In the genomic region with DNA sequence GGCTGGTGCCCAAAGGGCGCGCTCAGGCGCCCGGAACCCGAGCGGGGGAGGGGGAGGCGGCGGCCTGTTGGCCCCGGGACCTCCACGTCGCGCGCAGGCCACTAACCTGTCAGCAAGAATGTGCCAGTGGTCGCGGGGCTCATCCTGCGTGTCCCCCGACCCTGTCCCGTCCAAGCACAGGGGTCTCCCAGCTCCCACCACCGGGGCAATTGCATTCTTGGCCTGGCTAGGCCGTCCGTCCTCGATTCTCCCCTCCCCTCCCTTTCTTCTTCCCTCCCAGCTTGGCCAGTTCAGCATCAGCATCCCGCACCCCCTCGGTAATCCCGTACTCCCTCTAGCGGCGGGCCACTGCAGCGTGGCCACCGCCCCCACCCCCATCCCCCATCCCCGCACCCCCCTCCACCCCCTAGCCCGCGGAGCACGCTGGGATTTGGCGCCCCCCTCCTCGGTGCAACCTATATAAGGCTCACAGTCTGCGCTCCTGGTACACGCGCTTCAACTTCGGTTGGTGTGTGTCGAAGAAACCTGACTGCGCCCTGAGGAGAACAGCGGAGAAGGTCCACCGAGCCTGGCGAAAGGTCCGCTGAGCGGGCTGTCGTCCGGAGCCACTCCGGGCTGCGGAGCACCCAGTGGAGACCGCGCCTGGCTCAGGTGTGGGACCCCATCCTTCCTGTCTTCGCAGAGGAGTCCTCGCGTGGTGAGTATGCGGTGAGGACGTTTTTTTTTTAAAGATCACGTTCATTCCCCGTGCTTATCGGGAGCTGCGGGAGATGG, we compare ENCODE assay signal across 8 cellular contexts. TPM values are rescaled to one million over a fixed set of nuclear protein-coding genes. Genes with fewer than 3 reads are reported as not detected.
DNase-seq lines count a peak whose midpoint lies in the region; ATAC-seq lines count a peak whose summit lies in the region.

A gene with protein sequence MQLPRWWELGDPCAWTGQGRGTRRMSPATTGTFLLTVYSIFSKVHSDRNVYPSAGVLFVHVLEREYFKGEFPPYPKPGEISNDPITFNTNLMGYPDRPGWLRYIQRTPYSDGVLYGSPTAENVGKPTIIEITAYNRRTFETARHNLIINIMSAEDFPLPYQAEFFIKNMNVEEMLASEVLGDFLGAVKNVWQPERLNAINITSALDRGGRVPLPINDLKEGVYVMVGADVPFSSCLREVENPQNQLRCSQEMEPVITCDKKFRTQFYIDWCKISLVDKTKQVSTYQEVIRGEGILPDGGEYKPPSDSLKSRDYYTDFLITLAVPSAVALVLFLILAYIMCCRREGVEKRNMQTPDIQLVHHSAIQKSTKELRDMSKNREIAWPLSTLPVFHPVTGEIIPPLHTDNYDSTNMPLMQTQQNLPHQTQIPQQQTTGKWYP (minus strand): TSS at position 250 of the 774 bp plus-strand sequence. CDS start 35 bp downstream, at position 215.

- peak within 1 kb of the TSS; percentile 83 to 92 (median 90) for H3K4me3 Mint-ChIP-seq in CD8-positive, alpha-beta memory T cell
- H3K4me3 Mint-ChIP-seq in activated CD8-positive, alpha-beta T cell treated with anti-CD3 and anti-CD28 coated beads, Interleukin-2, amount 10 ng/mL, durations not matched to agents 7 days and 5 days, result peak within 1 kb of the TSS; percentile 73

- peaks cover 32 to 34% of the 10 kb centered on the region in 2 donors for H3K27me3 Mint-ChIP-seq in CD8-positive, alpha-beta memory T cell
- peaks cover 25% of the 10 kb centered on the region for H3K27me3 Mint-ChIP-seq in activated CD8-positive, alpha-beta T cell treated with anti-CD3 and anti-CD28 coated beads, Interleukin-2, amount 10 ng/mL, durations not matched to agents 7 days and 5 days (ENCODE audit: low read depth)

- H3K27ac ChIP-seq in CD8-positive, alpha-beta memory T cell (ENCODE audit: low read depth, low read length), result no peak within 1 kb of the TSS

- H3K36me3 ChIP-seq in CD8-positive, alpha-beta memory T cell (ENCODE audit: insufficient read depth, low read length), result no peaks in the 10 kb centered on the region
- no peaks in the 10 kb centered on the region for H3K36me3 ChIP-seq in endocrine pancreas (ENCODE audit: control insufficient read depth, insufficient read depth, low read length)

- POLR2A ChIA-PET in CD8-positive, alpha-beta memory T cell (lab: Charles Lee), result interaction anchor here (0.8 kb wide), 1 partner anchor 37 kb away, joined by 3 read pairs; no protein-coding TSS in a partner anchor
- POLR2A ChIA-PET in activated CD8-positive, alpha-beta T cell treated with anti-CD3 and anti-CD28 coated beads, Interleukin-2, amount 10 ng/mL, durations not matched to agents 7 days and 5 days (lab: Charles Lee), result no interaction called here

- peak within 1 kb of the TSS; percentile 49 for H3K4me3 ChIP-seq in CD8-positive, alpha-beta memory T cell (ENCODE audit: low read length)
- peak within 1 kb of the TSS; percentile 97 for H3K4me3 ChIP-seq in endocrine pancreas (ENCODE audit: control insufficient read depth, insufficient read depth, low read length)

- H3K9me3 ChIP-seq in CD8-positive, alpha-beta memory T cell (ENCODE audit: low read length), result no peaks in the 10 kb centered on the region
- H3K9me3 ChIP-seq in endocrine pancreas (ENCODE audit: control insufficient read depth, low read length), result no peaks in the 10 kb centered on the region

- peaks cover 0 to 2% (median 0%) of the 10 kb centered on the region in 5 donors for H3K9me3 Mint-ChIP-seq in CD8-positive, alpha-beta memory T cell
- no peaks in the 10 kb centered on the region for H3K9me3 Mint-ChIP-seq in activated CD8-positive, alpha-beta T cell treated with anti-CD3 and anti-CD28 coated beads, Interleukin-2, amount 10 ng/mL, durations not matched to agents 7 days and 5 days (ENCODE audit: insufficient read depth)

- peak within 1 kb of the TSS; percentile 80 for H3K9ac ChIP-seq in endocrine pancreas (ENCODE audit: control insufficient read depth, insufficient read depth, low read length)

- CTCF ChIA-PET in CD8-positive, alpha-beta memory T cell (lab: Charles Lee), result interaction anchor here (0.7 to 1.0 kb wide), 2 partner anchors 145 to 207 kb away, joined by 3 read pairs; no protein-coding TSS in a partner anchor
- CTCF ChIA-PET in activated CD8-positive, alpha-beta T cell treated with anti-CD3 and anti-CD28 coated beads, Interleukin-2, amount 10 ng/mL, durations not matched to agents 7 days and 5 days (lab: Charles Lee), result interaction anchor here (0.9 to 3.1 kb wide), 2 partner anchors 136 to 206 kb away, joined by 3 to 19 read pairs; no protein-coding TSS in a partner anchor

- H3K36me3 Mint-ChIP-seq in CD8-positive, alpha-beta memory T cell, result peaks cover 0 to 2% (median 0%) of the 10 kb centered on the region in 3 donors
- H3K36me3 Mint-ChIP-seq in activated CD8-positive, alpha-beta T cell treated with anti-CD3 and anti-CD28 coated beads, Interleukin-2, amount 10 ng/mL, durations not matched to agents 7 days and 5 days (ENCODE audit: low read depth), result no peaks in the 10 kb centered on the region

- peak; percentile 21 to 64 (median 23) for DNase-seq in CD8-positive, alpha-beta memory T cell
- DNase-seq in GOT3 (lab: John Stamatoyannopoulos, UW), result peak; percentile 29
- peak; percentile 79 for DNase-seq in NCI-H2196 treated with DMSO at 0.1 percent for 48 hours (lab: John Stamatoyannopoulos, UW; ENCODE audit: unreplicated experiment)
- peak; percentile 45 for DNase-seq in activated CD8-positive, alpha-beta T cell treated with anti-CD3 and anti-CD28 coated beads, Interleukin-2, amount 10 ng/mL, durations not matched to agents 7 days and 5 days
- peak; percentile 84 for DNase-seq in medulla oblongata (ENCODE audit: extremely low spot score)
- DNase-seq in stimulated activated CD8-positive, alpha-beta memory T cell treated with anti-CD3 and anti-CD28 coated beads, Interleukin-4, amount 100 ng/mL, for 48 hours, result peak; percentile 72

- no peak for ATAC-seq in activated CD8-positive, alpha-beta T cell treated with anti-CD3 and anti-CD28 coated beads, Interleukin-2, amount 10 ng/mL, durations not matched to agents 7 days and 5 days
- ATAC-seq in HG02840 (IDR thresholded peaks at IDR 0.05; ENCODE audit: low FRiP score, unreplicated experiment), result no peak

- peaks cover 20% of the 10 kb centered on the region for H3K4me1 ChIP-seq in CD8-positive, alpha-beta memory T cell (ENCODE audit: insufficient read depth, low read length)
- peaks cover 20% of the 10 kb centered on the region for H3K4me1 ChIP-seq in endocrine pancreas (ENCODE audit: control insufficient read depth, insufficient read depth, low read length)

- peak within 1 kb of the TSS; percentile 36 to 88 (median 76) for H3K27ac Mint-ChIP-seq in CD8-positive, alpha-beta memory T cell
- H3K27ac Mint-ChIP-seq in activated CD8-positive, alpha-beta T cell treated with anti-CD3 and anti-CD28 coated beads, Interleukin-2, amount 10 ng/mL, durations not matched to agents 7 days and 5 days, result no peak within 1 kb of the TSS

- H3K27me3 ChIP-seq in CD8-positive, alpha-beta memory T cell (ENCODE audit: insufficient read depth, low read length, poor library complexity, severe bottlenecking), result peaks cover 37% of the 10 kb centered on the region
- no peaks in the 10 kb centered on the region for H3K27me3 ChIP-seq in endocrine pancreas (ENCODE audit: control insufficient read depth, insufficient read depth, low read length)

- peaks cover 23 to 26% (median 24%) of the 10 kb centered on the region in 3 donors for H3K4me1 Mint-ChIP-seq in CD8-positive, alpha-beta memory T cell
- H3K4me1 Mint-ChIP-seq in activated CD8-positive, alpha-beta T cell treated with anti-CD3 and anti-CD28 coated beads, Interleukin-2, amount 10 ng/mL, durations not matched to agents 7 days and 5 days (ENCODE audit: low read depth), result peaks cover 21% of the 10 kb centered on the region

RNA-seq across cellular contexts. Expression of the gene that starts here (rescaled TPM):
- under 1 TPM; 0.70 to 0.82 TPM for total RNA-seq in CD8-positive, alpha-beta memory T cell
- polyA plus RNA-seq in CD8-positive, alpha-beta memory T cell, result 2.2 TPM
- not detected for total RNA-seq in activated CD8-positive, alpha-beta T cell treated with anti-CD3 and anti-CD28 coated beads, Interleukin-2, amount 10 ng/mL, durations not matched to agents 7 days and 5 days

Comparison
In these comparisons a context has a peak if more than half of its experiments do, and no peak if none do; other contexts are left out.
1. Peak in DNase-seq in activated CD8-positive, alpha-beta T cell treated with anti-CD3 and anti-CD28 coated beads, Interleukin-2, amount 10 ng/mL, durations not matched to agents 7 days and 5 days; RNA of the gene not detected or under 1 TPM.
2. DNase-seq: peak in every context shown above with its lines; median percentile 84 in medulla oblongata; 79 in NCI-H2196 treated with DMSO at 0.1 percent for 48 hours; 72 in stimulated activated CD8-positive, alpha-beta memory T cell treated with anti-CD3 and anti-CD28 coated beads, Interleukin-4, amount 100 ng/mL, for 48 hours; 45 in activated CD8-positive, alpha-beta T cell treated with anti-CD3 and anti-CD28 coated beads, Interleukin-2, amount 10 ng/mL, durations not matched to agents 7 days and 5 days; 29 in GOT3; 23 in CD8-positive, alpha-beta memory T cell.